ENCODE assay signal across 10 cellular contexts in genomic region chr1:101438359-101438758, GRCh38.
A peak's percentile ranks its signal among the peaks of the same experiment; 100 is the strongest.
DNase-seq lines count a peak whose midpoint lies in the region; ATAC-seq and TF ChIP-seq lines count a peak whose summit lies in the region.
"Had no signal": no experiment of that assay in that cellular context is flagged by ENCODE, and none has a peak within 500 bp of the region (broad histone marks: within the 10 kb centered on the region; RNA-seq: fewer than 3 reads in every experiment).

No MANE protein-coding gene starts in this region.

- no peak for DNase-seq in GM13977 (ENCODE audit: low spot score)
- DNase-seq in M059J (ENCODE audit: low read depth), result peak; percentile 31
- DNase-seq in left ventricle myocardium superior, result no peak
- no peak for DNase-seq in lower leg skin (ENCODE audit: low spot score in 2 of 2)
- no peak for DNase-seq in SIG-M5 (lab: John Stamatoyannopoulos, UW)
- no peak for DNase-seq in NCI-H345 treated with DMSO at 0.1 percent for 48 hours (lab: John Stamatoyannopoulos, UW; ENCODE audit: unreplicated experiment)
- no peak for DNase-seq in activated naive CD4-positive, alpha-beta T cell treated with Interleukin-2 at 50 U/mL for 16 hours

- intact Hi-C loops in left ventricle myocardium superior (cut with micrococcal nuclease), result no loop called here
- intact Hi-C loops in lower leg skin (cut with DNase I; ENCODE audit: low total_unique reads), result no loop called here

- WGBS in lower leg skin, 2 donors, result 34 to 43% methylated on average over 3 of the region's 3 CpGs

- TF ChIP-seq CTCF in GM13977 (IDR thresholded peaks at IDR 0.05; ENCODE audit: extremely low read depth, insufficient read depth, missing control alignments), result peak; percentile 68
- TF ChIP-seq CTCF in lower leg skin (IDR thresholded peaks at IDR 0.05), result no peak

- TF ChIP-seq POLR2A in lower leg skin (IDR thresholded peaks at IDR 0.05), result no peak

- in situ Hi-C loops in GM13977 (cut with MboI; ENCODE audit: low pct_unique_long_range_greater_than_20kb, low sequenced_read_pairs, unreplicated experiment), result loop anchor here (25.0 kb wide), 1 partner anchor 526 kb away; no protein-coding TSS in a partner anchor

- H3K4me3 ChIP-seq in lower leg skin (ENCODE audit: low read depth, poor library complexity, severe bottlenecking), result no peak overlapping the region
- H3K4me3 ChIP-seq: lung, SJSA1 had no signal

- ATAC-seq in GM21619 (IDR thresholded peaks at IDR 0.05; ENCODE audit: unreplicated experiment) (peak; percentile 58), left ventricle myocardium superior (peak; percentile 68)
